Comparison of ENCODE assay signal across 9 cellular contexts in the genomic region with DNA sequence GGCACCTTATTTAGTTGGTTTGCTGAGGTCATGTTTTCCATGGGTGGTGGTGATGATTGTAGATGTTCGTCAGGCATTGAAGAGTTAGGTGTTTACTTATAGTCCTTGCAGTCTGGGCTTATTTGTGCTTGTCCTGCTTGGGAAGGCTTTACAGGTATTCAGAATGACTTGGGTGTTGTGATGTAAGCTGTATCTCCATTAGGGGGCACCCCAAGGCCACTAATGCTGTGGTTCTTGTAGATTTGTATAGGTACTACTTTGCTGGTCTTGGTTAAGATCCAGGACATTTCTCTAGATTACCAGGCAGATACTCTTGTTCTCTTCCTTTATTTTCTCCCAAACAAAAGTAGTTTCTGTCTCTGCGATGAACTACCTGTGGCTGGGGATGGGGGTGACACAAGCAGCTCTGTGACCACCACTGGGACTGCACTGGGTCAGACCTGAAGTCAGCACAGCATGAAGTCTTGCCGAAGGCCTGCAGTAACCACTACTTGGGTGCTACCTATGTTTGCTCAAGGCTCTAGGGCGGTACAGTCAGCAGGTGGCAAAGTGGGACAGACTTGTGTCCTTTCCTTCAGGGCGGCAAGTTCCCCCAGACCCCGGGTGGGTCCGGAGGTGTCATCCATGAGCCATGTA. TPM values are rescaled to one million over a fixed set of nuclear protein-coding genes. Genes with fewer than 3 reads are reported as not detected.
DNase-seq lines count a peak whose midpoint lies in the region; ATAC-seq and TF ChIP-seq lines count a peak whose summit lies in the region.
"Had no signal": no experiment of that assay in that cellular context is flagged by ENCODE, and none has a peak within 500 bp of the region (broad histone marks: within the 10 kb centered on the region; RNA-seq: fewer than 3 reads in every experiment).

No MANE protein-coding gene starts in this region.

- H3K27me3 ChIP-seq in osteoblast (ENCODE audit: insufficient read depth, low read length) (no peaks in the 10 kb centered on the region), left ventricle myocardium inferior (ENCODE audit: low read depth) (no peaks in the 10 kb centered on the region)

- H3K79me2 ChIP-seq in osteoblast (ENCODE audit: insufficient read depth, low read length) = no peaks in the 10 kb centered on the region

- H3K36me3 ChIP-seq in osteoblast (ENCODE audit: insufficient read depth, low read length) (no peaks in the 10 kb centered on the region), left ventricle myocardium inferior (no peaks in the 10 kb centered on the region)

- H4K20me1 ChIP-seq in osteoblast (ENCODE audit: insufficient read depth, low read length) = no peaks in the 10 kb centered on the region

- ATAC-seq in GM19468 (IDR thresholded peaks at IDR 0.05; ENCODE audit: extremely low read depth, unreplicated experiment) = peak; percentile 67
- ATAC-seq: naive thymus-derived CD4-positive, alpha-beta T cell had no signal

- in situ Hi-C loops in KBM-7 (cut with MboI; ENCODE audit: low pct_unique_long_range_greater_than_20kb, low sequenced_read_pairs) = no loop called here

- H3K27ac ChIP-seq in osteoblast (ENCODE audit: low read depth, low read length) (no peak overlapping the region), left ventricle myocardium inferior (replicated peaks) (no peak overlapping the region)

- H3K9me3 ChIP-seq in osteoblast (ENCODE audit: low read depth, low read length) = no peaks in the 10 kb centered on the region
- peaks cover 13% of the 10 kb centered on the region for H3K9me3 ChIP-seq in left ventricle myocardium inferior (replicated peaks)

- no peak overlapping the region for H2AFZ ChIP-seq in osteoblast (ENCODE audit: low read length)

- intact Hi-C loops in left ventricle myocardium inferior (cut with micrococcal nuclease) = no loop called here

- no peak overlapping the region for H3K4me3 ChIP-seq in osteoblast (ENCODE audit: insufficient read depth, low read length)
- H3K4me3 ChIP-seq in left ventricle myocardium inferior = no peak overlapping the region

- DNase-seq in ELF-1 (ENCODE audit: low read depth, low spot score) (peak; percentile 38), KBM-7 (peak; percentile 52), osteoblast (ENCODE audit: insufficient read length, low spot score, missing footprints) (no peak), left ventricle myocardium inferior (no peak), NCI-H2227 treated with DMSO at 0.1 percent for 48 hours (lab: John Stamatoyannopoulos, UW) (no peak)
- peak; percentile 20 for DNase-seq in activated naive CD4-positive, alpha-beta T cell treated with anti-CD3 and anti-CD28 coated beads, Interleukin-2, amount 50 U/mL, for 16 hours
- no peak for DNase-seq in effector CD4-positive, alpha-beta T cell

- peak; percentile 47 for TF ChIP-seq CTCF in osteoblast (IDR thresholded peaks at IDR 0.05; ENCODE audit: extremely low read depth, low read depth, low read length)
- no peak for TF ChIP-seq CTCF in left ventricle myocardium inferior (IDR thresholded peaks at IDR 0.05; ENCODE audit: borderline replicate concordance)

- H3K4me1 ChIP-seq in osteoblast (ENCODE audit: insufficient read depth, low read length) = no peaks in the 10 kb centered on the region
- H3K4me1 ChIP-seq in left ventricle myocardium inferior = no peaks in the 10 kb centered on the region

- H3K4me2 ChIP-seq in osteoblast (ENCODE audit: insufficient read depth, low read length) = no peak overlapping the region

RNA-seq across cellular contexts. Expression of a gene that starts 35.8 kb away (rescaled TPM):
- total RNA-seq in osteoblast (15.6 and 19.2 TPM in 2 replicates), left ventricle myocardium inferior (4.8 TPM)

Comparison
In these comparisons a context has a peak if more than half of its experiments do, and no peak if none do; other contexts are left out.
1. DNase-seq: peak in ELF-1 (single experiment), KBM-7 (single experiment) and activated naive CD4-positive, alpha-beta T cell treated with anti-CD3 and anti-CD28 coated beads, Interleukin-2, amount 50 U/mL, for 16 hours (single experiment); none in osteoblast (single experiment), effector CD4-positive, alpha-beta T cell (single experiment), left ventricle myocardium inferior (single experiment) and NCI-H2227 treated with DMSO at 0.1 percent for 48 hours (single experiment).